17 cellular contexts compared by ENCODE assay signal in genomic region chr4:123380728-123381716, GRCh38. TPM values are rescaled to one million over a fixed set of nuclear protein-coding genes. Genes with fewer than 3 reads are reported as not detected.
DNase-seq lines count a peak whose midpoint lies in the region; ATAC-seq, FAIRE-seq and TF ChIP-seq lines count a peak whose summit lies in the region.
"Had no signal": no experiment of that assay in that cellular context is flagged by ENCODE, and none has a peak within 500 bp of the region (broad histone marks: within the 10 kb centered on the region; RNA-seq: fewer than 3 reads in every experiment).

No MANE protein-coding gene starts in this region.

- peak; percentile 9 for FAIRE-seq in GM12891 (lab: Jason Lieb, UNC)

- DNase-seq in GM12891 (ENCODE audit: insufficient read length, low spot score) (no peak), kidney tubule cell (ENCODE audit: low spot score) (no peak), mesenteric fat pad (ENCODE audit: low spot score) (no peak), KG1 (lab: John Stamatoyannopoulos, UW) (no peak)
- DNase-seq: ACHN; activated CD8-positive, alpha-beta T cell treated with anti-CD3 and anti-CD28 coated beads, Interleukin-2, amount 10 ng/mL, durations not matched to agents 7 days and 5 days; activated naive CD4-positive, alpha-beta T cell; effector memory CD4-positive, alpha-beta T cell; immature natural killer cell; NCI-H1694 treated with DMSO at 0.1 percent for 48 hours; NCI-H524; stimulated activated CD8-positive, alpha-beta memory T cell treated with anti-CD3 and anti-CD28 coated beads, Interleukin-4, amount 100 ng/mL, for 48 hours; upper lobe of left lung had no signal

- TF ChIP-seq POLR2A in GM12891 (IDR thresholded peaks at IDR 0.05; ENCODE audit: low read depth, low read length): no peak

- ATAC-seq in GM19025 (IDR thresholded peaks at IDR 0.05; ENCODE audit: low read depth, unreplicated experiment) (peak; percentile 76), HG02623 (IDR thresholded peaks at IDR 0.05; ENCODE audit: unreplicated experiment) (peak; percentile 91), HG03558 (IDR thresholded peaks at IDR 0.05; ENCODE audit: extremely low read depth, unreplicated experiment) (peak; percentile 79), GM19397 (IDR thresholded peaks at IDR 0.05; ENCODE audit: unreplicated experiment) (no peak)
- ATAC-seq: activated CD8-positive, alpha-beta T cell treated with anti-CD3 and anti-CD28 coated beads, Interleukin-2, amount 10 ng/mL, durations not matched to agents 7 days and 5 days had no signal

TF ChIP-seq in GM12891, 5 proteins besides CTCF, POLR2A, EP300 and RAD21:
- TF ChIP-seq POLR2AphosphoS5 (IDR thresholded peaks at IDR 0.05; ENCODE audit: low read depth, low read length) (no peak), POU2F2 (IDR thresholded peaks at IDR 0.05; ENCODE audit: low read depth, low read length) (no peak), TAF1 (IDR thresholded peaks at IDR 0.05; ENCODE audit: low read depth, low read length) (no peak), PAX5 (IDR thresholded peaks at IDR 0.05; ENCODE audit: insufficient read depth, low read length, severe bottlenecking) (no peak), SPI1 (IDR thresholded peaks at IDR 0.05; ENCODE audit: low read depth, low read length) (no peak)

RNA-seq across cellular contexts. Expression of gene SPRY1, which starts 15.6 kb away (rescaled TPM):
- polyA plus RNA-seq in GM12891 (2012; ENCODE audit: low read depth, missing spikeins): 0.28 TPM
- total RNA-seq in mesenteric fat pad: 343 TPM
